1 cellular context compared by ENCODE assay signal in genomic region chr11:22728600-22729394, GRCh38.
TF ChIP-seq lines count a peak whose summit lies in the region.

No MANE protein-coding gene starts in this region.

TF ChIP-seq in HepG2, 621 proteins besides CTCF, POLR2A, EP300 and RAD21 (continued from another document):
- no peak for TF ChIP-seq MYC (CRISPR knock-in tag; IDR thresholded peaks at IDR 0.05; ENCODE audit: borderline replicate concordance)
- TF ChIP-seq, protein P1, sequence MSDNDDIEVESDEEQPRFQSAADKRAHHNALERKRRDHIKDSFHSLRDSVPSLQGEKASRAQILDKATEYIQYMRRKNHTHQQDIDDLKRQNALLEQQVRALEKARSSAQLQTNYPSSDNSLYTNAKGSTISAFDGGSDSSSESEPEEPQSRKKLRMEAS (IDR thresholded peaks at IDR 0.05), result no peak
- TF ChIP-seq, protein P2, sequence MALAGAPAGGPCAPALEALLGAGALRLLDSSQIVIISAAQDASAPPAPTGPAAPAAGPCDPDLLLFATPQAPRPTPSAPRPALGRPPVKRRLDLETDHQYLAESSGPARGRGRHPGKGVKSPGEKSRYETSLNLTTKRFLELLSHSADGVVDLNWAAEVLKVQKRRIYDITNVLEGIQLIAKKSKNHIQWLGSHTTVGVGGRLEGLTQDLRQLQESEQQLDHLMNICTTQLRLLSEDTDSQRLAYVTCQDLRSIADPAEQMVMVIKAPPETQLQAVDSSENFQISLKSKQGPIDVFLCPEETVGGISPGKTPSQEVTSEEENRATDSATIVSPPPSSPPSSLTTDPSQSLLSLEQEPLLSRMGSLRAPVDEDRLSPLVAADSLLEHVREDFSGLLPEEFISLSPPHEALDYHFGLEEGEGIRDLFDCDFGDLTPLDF (CRISPR knock-in tag; IDR thresholded peaks at IDR 0.05), result no peak
- no peak for TF ChIP-seq ZNF207 (IDR thresholded peaks at IDR 0.05; ENCODE audit: borderline replicate concordance)
- TF ChIP-seq ZNF20 (CRISPR knock-in tag; IDR thresholded peaks at IDR 0.05), result no peak
- TF ChIP-seq NKX3-1 (CRISPR knock-in tag; IDR thresholded peaks at IDR 0.05), result no peak
- TF ChIP-seq CEBPG (CRISPR knock-in tag; IDR thresholded peaks at IDR 0.05), result no peak
- TF ChIP-seq ZSCAN30 (CRISPR knock-in tag; IDR thresholded peaks at IDR 0.05), result no peak
- no peak for TF ChIP-seq NFATC3 (CRISPR knock-in tag; IDR thresholded peaks at IDR 0.05)
- TF ChIP-seq ZNF263 (CRISPR knock-in tag; IDR thresholded peaks at IDR 0.05), result no peak
- TF ChIP-seq ZBED4 (CRISPR knock-in tag; IDR thresholded peaks at IDR 0.05; ENCODE audit: borderline replicate concordance), result no peak
- TF ChIP-seq SRSF9 (IDR thresholded peaks at IDR 0.05; ENCODE audit: borderline replicate concordance, insufficient read depth, low read depth, low read length, poor library complexity, severe bottlenecking), result no peak
- no peak for TF ChIP-seq MED1 (CRISPR knock-in tag; IDR thresholded peaks at IDR 0.05)
- TF ChIP-seq MYPOP (CRISPR knock-in tag; IDR thresholded peaks at IDR 0.05), result no peak
- no peak for TF ChIP-seq GFI1 (CRISPR knock-in tag; IDR thresholded peaks at IDR 0.05; ENCODE audit: borderline replicate concordance)
- no peak for TF ChIP-seq RELA (CRISPR knock-in tag; IDR thresholded peaks at IDR 0.05)
